In genomic region chr7:143555968-143556367, GRCh38 we compare ENCODE assay signal across 2 cellular contexts. TPM values are rescaled to one million over a fixed set of nuclear protein-coding genes. Genes with fewer than 3 reads are reported as not detected.
"Had no signal": no experiment of that assay in that cellular context is flagged by ENCODE, and none has a peak within 500 bp of the region (broad histone marks: within the 10 kb centered on the region; RNA-seq: fewer than 3 reads in every experiment).

No MANE protein-coding gene starts in this region.

RNA-seq across cellular contexts. Expression of gene CTAGE15, which starts 15.6 kb away (rescaled TPM):
- total RNA-seq: GM23248, H4 had no signal
- polyA plus RNA-seq: GM23248 had no signal
